33 cellular contexts compared by ENCODE assay signal in genomic region chr2:62722679-62723078, GRCh38.
"Had no signal": no experiment of that assay in that cellular context is flagged by ENCODE, and none has a peak within 500 bp of the region (broad histone marks: within the 10 kb centered on the region; RNA-seq: fewer than 3 reads in every experiment).

No MANE protein-coding gene starts in this region.

- H3K4me1 Mint-ChIP-seq: activated naive CD4-positive, alpha-beta T cell treated with anti-CD3 and anti-CD28 coated beads, Interleukin-2, amount 10 ng/mL, durations not matched to agents 7 days and 5 days; activated naive CD8-positive, alpha-beta T cell treated with anti-CD3 and anti-CD28 coated beads, Interleukin-2, amount 10 ng/mL, durations not matched to agents 7 days and 5 days had no signal

- DNase-seq: activated B cell treated with CpG ODN at 0.5 μM for 24 hours; activated CD4-positive, alpha-beta memory T cell treated with anti-CD3 and anti-CD28 coated beads for 36 hours; activated CD4-positive, alpha-beta T cell treated with anti-CD3 and anti-CD28 coated beads for 4 hours; activated CD4-positive, alpha-beta T cell treated with anti-CD3 and anti-CD28 coated beads, Interleukin-2, amount 50 U/mL, for 1 hour; activated CD4-positive, alpha-beta T cell treated with anti-CD3 and anti-CD28 coated beads, Interleukin-2, amount 50 U/mL, for 4 hours; activated CD4-positive, CD25-positive, alpha-beta regulatory T cell treated with anti-CD3 and anti-CD28 coated beads, Interleukin-2, amount 50 U/mL, for 72 hours; activated CD8-positive, alpha-beta memory T cell treated with anti-CD3 and anti-CD28 coated beads, Interleukin-2, amount 50 U/mL, for 4 hours; activated CD8-positive, alpha-beta T cell treated with anti-CD3 and anti-CD28 coated beads for 36 hours; activated effector memory CD4-positive, alpha-beta T cell treated with Interleukin-2 at 50 U/mL for 16 hours; activated gamma-delta T cell; activated naive CD4-positive, alpha-beta T cell treated with anti-CD3 and anti-CD28 coated beads, Interleukin-2, amount 10 ng/mL, durations not matched to agents 7 days and 5 days; activated naive CD4-positive, alpha-beta T cell treated with Interleukin-2 at 50 U/mL for 16 hours; activated naive CD8-positive, alpha-beta T cell treated with anti-CD3 and anti-CD28 coated beads, Interleukin-2, amount 10 ng/mL, durations not matched to agents 7 days and 5 days; activated naive CD8-positive, alpha-beta T cell treated with anti-CD3 and anti-CD28 coated beads, Interleukin-2, amount 50 U/mL, for 24 hours; activated T-cell treated with anti-CD3 and anti-CD28 coated beads for 4 hours; activated T-cell treated with anti-CD3 and anti-CD28 coated beads, Interleukin-2, amount 50 U/mL, for 1 hour; activated T-cell treated with anti-CD3 and anti-CD28 coated beads, Interleukin-2, amount 50 U/mL, for 4 hours; amygdala; anterior cingulate cortex; caudate nucleus; cerebellar nuclear complex; T-helper 17 cell had no signal

- H3K4me3 ChIP-seq: ascending aorta, cardiac muscle cell had no signal

- H3K4me1 ChIP-seq: ascending aorta had no signal

- H3K27me3 ChIP-seq: ascending aorta, cardiac muscle cell had no signal

- ATAC-seq: activated CD8-positive, alpha-beta T cell treated with anti-CD3 and anti-CD28 coated beads for 36 hours; activated naive CD8-positive, alpha-beta T cell treated with anti-CD3 and anti-CD28 coated beads, Interleukin-2, amount 50 U/mL, for 24 hours; activated T-cell treated with anti-CD3 and anti-CD28 coated beads, Interleukin-2, amount 50 U/mL, for 4 hours; T-helper 17 cell had no signal

- H3K9me3 Mint-ChIP-seq: central memory CD8-positive, alpha-beta T cell had no signal

- H3K4me3 Mint-ChIP-seq: activated B cell treated with CpG ODN at 0.5 μM for 24 hours; activated CD4-positive, alpha-beta memory T cell treated with anti-CD3 and anti-CD28 coated beads for 36 hours; activated CD4-positive, alpha-beta T cell treated with anti-CD3 and anti-CD28 coated beads, Interleukin-2, amount 10 ng/mL, durations not matched to agents 24 days and 14 days; activated CD8-positive, alpha-beta T cell treated with anti-CD3 and anti-CD28 coated beads for 36 hours; activated naive CD4-positive, alpha-beta T cell treated with anti-CD3 and anti-CD28 coated beads, Interleukin-2, amount 10 ng/mL, durations not matched to agents 7 days and 5 days; activated naive CD4-positive, alpha-beta T cell treated with anti-CD3 and anti-CD28 coated beads, Interleukin-2, amount 50 U/mL, for 24 hours; activated naive CD8-positive, alpha-beta T cell; activated naive CD8-positive, alpha-beta T cell treated with anti-CD3 and anti-CD28 coated beads, Interleukin-2, amount 10 ng/mL, durations not matched to agents 7 days and 5 days; activated naive CD8-positive, alpha-beta T cell treated with anti-CD3 and anti-CD28 coated beads, Interleukin-2, amount 50 U/mL, for 24 hours; activated T-cell treated with anti-CD3 and anti-CD28 coated beads, Interleukin-2, amount 50 U/mL, for 4 hours; brain; central memory CD8-positive, alpha-beta T cell; T-helper 17 cell had no signal

- FAIRE-seq: bronchial epithelial cell, TTC549 had no signal

- H3K9me3 ChIP-seq: ascending aorta had no signal

- H3K27ac Mint-ChIP-seq: activated B cell treated with CpG ODN at 0.5 μM for 24 hours; activated CD4-positive, alpha-beta memory T cell treated with anti-CD3 and anti-CD28 coated beads for 36 hours; activated CD4-positive, alpha-beta T cell treated with anti-CD3 and anti-CD28 coated beads, Interleukin-2, amount 10 ng/mL, durations not matched to agents 24 days and 14 days; activated CD8-positive, alpha-beta T cell treated with anti-CD3 and anti-CD28 coated beads for 36 hours; activated naive CD4-positive, alpha-beta T cell treated with anti-CD3 and anti-CD28 coated beads, Interleukin-2, amount 10 ng/mL, durations not matched to agents 7 days and 5 days; activated naive CD4-positive, alpha-beta T cell treated with anti-CD3 and anti-CD28 coated beads, Interleukin-2, amount 50 U/mL, for 24 hours; activated naive CD8-positive, alpha-beta T cell; activated naive CD8-positive, alpha-beta T cell treated with anti-CD3 and anti-CD28 coated beads, Interleukin-2, amount 10 ng/mL, durations not matched to agents 7 days and 5 days; activated naive CD8-positive, alpha-beta T cell treated with anti-CD3 and anti-CD28 coated beads, Interleukin-2, amount 50 U/mL, for 24 hours; activated T-helper 2 cell treated with anti-CD3 and anti-CD28 coated beads, Interferon-gamma antibody, Interleukin-2, Interleukin-4, amounts not matched to agents 10 μg/mL and 5 μg/mL and 100 μg/mL, durations not matched to agents 14 hours and 24 hours and 36 hours; brain; T-helper 17 cell had no signal

- H3K27me3 Mint-ChIP-seq: activated B cell treated with CpG ODN at 0.5 μM for 24 hours; activated CD4-positive, alpha-beta memory T cell treated with anti-CD3 and anti-CD28 coated beads for 36 hours; activated CD4-positive, alpha-beta T cell treated with anti-CD3 and anti-CD28 coated beads, Interleukin-2, amount 10 ng/mL, durations not matched to agents 24 days and 14 days; activated CD8-positive, alpha-beta T cell treated with anti-CD3 and anti-CD28 coated beads for 36 hours; activated naive CD4-positive, alpha-beta T cell treated with anti-CD3 and anti-CD28 coated beads, Interleukin-2, amount 10 ng/mL, durations not matched to agents 7 days and 5 days; activated naive CD4-positive, alpha-beta T cell treated with anti-CD3 and anti-CD28 coated beads, Interleukin-2, amount 50 U/mL, for 24 hours; activated naive CD8-positive, alpha-beta T cell; activated naive CD8-positive, alpha-beta T cell treated with anti-CD3 and anti-CD28 coated beads, Interleukin-2, amount 10 ng/mL, durations not matched to agents 7 days and 5 days; activated naive CD8-positive, alpha-beta T cell treated with anti-CD3 and anti-CD28 coated beads, Interleukin-2, amount 50 U/mL, for 24 hours; brain; central memory CD8-positive, alpha-beta T cell; T-helper 17 cell had no signal

- H3K36me3 ChIP-seq: ascending aorta, cardiac muscle cell had no signal

- H3K27ac ChIP-seq: ascending aorta, cardiac muscle cell, VCaP had no signal
